ENCODE assay signal across 1 cellular context in the genomic region with DNA sequence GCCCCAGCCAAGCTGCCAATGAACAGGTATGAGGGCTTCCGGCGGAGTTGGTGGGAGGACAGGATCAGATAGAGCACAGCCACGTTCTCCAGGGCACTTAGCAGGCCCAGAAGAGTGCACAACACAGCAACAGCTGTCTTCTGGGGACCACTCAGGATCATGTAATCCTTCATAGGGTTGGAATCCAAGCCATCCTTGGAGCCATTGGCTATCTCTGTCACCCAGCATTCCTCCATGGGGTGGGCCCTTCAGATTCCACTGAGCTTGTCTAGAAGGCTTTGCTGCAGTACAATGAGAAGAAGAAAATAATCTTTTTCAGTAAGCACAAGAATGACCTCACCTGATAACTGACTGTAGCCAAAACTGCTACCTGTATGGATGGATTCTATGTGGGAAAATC.
TF ChIP-seq lines count a peak whose summit lies in the region.

No MANE protein-coding gene starts in this region.

TF ChIP-seq in GM12891, 5 proteins besides CTCF, POLR2A, EP300 and RAD21:
- TF ChIP-seq POLR2AphosphoS5 (IDR thresholded peaks at IDR 0.05; ENCODE audit: low read depth, low read length) (no peak), TAF1 (IDR thresholded peaks at IDR 0.05; ENCODE audit: low read depth, low read length) (no peak), SPI1 (IDR thresholded peaks at IDR 0.05; ENCODE audit: low read depth, low read length) (no peak), POU2F2 (IDR thresholded peaks at IDR 0.05; ENCODE audit: low read depth, low read length) (no peak), PAX5 (IDR thresholded peaks at IDR 0.05; ENCODE audit: insufficient read depth, low read length, severe bottlenecking) (no peak)
